24 cellular contexts compared by ENCODE assay signal in the genomic region with DNA sequence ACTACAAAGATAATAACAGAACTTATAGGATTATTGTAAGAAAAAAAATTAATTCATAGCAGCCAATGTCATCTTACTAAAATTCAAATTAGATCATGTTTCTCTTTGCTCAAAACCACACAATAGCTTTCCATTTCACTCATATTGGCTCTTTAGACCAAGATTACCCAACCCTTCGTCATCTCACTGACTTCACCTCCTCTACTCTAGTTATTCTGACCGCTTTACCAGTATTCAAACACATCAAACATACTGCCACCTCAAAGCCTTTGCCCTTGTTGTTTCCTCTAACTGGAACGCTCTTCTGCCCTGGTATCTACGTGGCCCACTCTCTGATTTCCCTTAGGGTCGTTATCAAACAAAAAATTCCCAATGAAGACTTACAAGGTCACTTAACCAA. TPM values are rescaled to one million over a fixed set of nuclear protein-coding genes. Genes with fewer than 3 reads are reported as not detected.
A peak's percentile ranks its signal among the peaks of the same experiment; 100 is the strongest.
DNase-seq lines count a peak whose midpoint lies in the region; ATAC-seq, FAIRE-seq and TF ChIP-seq lines count a peak whose summit lies in the region.
"Had no signal": no experiment of that assay in that cellular context is flagged by ENCODE, and none has a peak within 500 bp of the region (broad histone marks: within the 10 kb centered on the region; RNA-seq: fewer than 3 reads in every experiment).

No MANE protein-coding gene starts in this region.

- intact Hi-C loops in right cardiac atrium (cut with DNase I) = no loop called here

- no peak overlapping the region for H3K9ac ChIP-seq in astrocyte (ENCODE audit: low read length)
- H3K9ac ChIP-seq: BLaER1 had no signal

- no peaks in the 10 kb centered on the region for H3K9me3 Mint-ChIP-seq in activated T-cell treated with anti-CD3 and anti-CD28 coated beads, Interleukin-2, amount 50 U/mL, for 72 hours
- no peaks in the 10 kb centered on the region for H3K9me3 Mint-ChIP-seq in astrocyte (ENCODE audit: unreplicated experiment)
- H3K9me3 Mint-ChIP-seq: activated naive CD4-positive, alpha-beta T cell treated with anti-CD3 and anti-CD28 coated beads for 36 hours; activated T-cell treated with anti-CD3 and anti-CD28 coated beads, Interleukin-2, amount 50 U/mL, for 4 hours; naive B cell had no signal

- no peak for TF ChIP-seq CTCF in astrocyte (IDR thresholded peaks at IDR 0.05; ENCODE audit: insufficient read depth, low read depth, low read length)

- no peak overlapping the region for H3K27ac Mint-ChIP-seq in activated T-cell treated with anti-CD3 and anti-CD28 coated beads, Interleukin-2, amount 50 U/mL, for 72 hours
- H3K27ac Mint-ChIP-seq in astrocyte (ENCODE audit: unreplicated experiment) = no peak overlapping the region
- H3K27ac Mint-ChIP-seq: activated naive CD4-positive, alpha-beta T cell treated with anti-CD3 and anti-CD28 coated beads for 36 hours had no signal

- no peak overlapping the region for H3K4me3 Mint-ChIP-seq in activated T-cell treated with anti-CD3 and anti-CD28 coated beads, Interleukin-2, amount 50 U/mL, for 72 hours
- no peak overlapping the region for H3K4me3 Mint-ChIP-seq in astrocyte (ENCODE audit: unreplicated experiment)
- H3K4me3 Mint-ChIP-seq: activated naive CD4-positive, alpha-beta T cell treated with anti-CD3 and anti-CD28 coated beads for 36 hours; activated T-cell treated with anti-CD3 and anti-CD28 coated beads, Interleukin-2, amount 50 U/mL, for 4 hours; naive B cell had no signal

- no peaks in the 10 kb centered on the region for H3K27me3 ChIP-seq in astrocyte (ENCODE audit: insufficient read depth, low read length)
- no peaks in the 10 kb centered on the region for H3K27me3 ChIP-seq in right cardiac atrium (ENCODE audit: control insufficient read depth, insufficient read depth)
- H3K27me3 ChIP-seq: BLaER1, foreskin keratinocyte, heart right ventricle, suprapubic skin, uterus had no signal

- no peaks in the 10 kb centered on the region for H3K4me1 Mint-ChIP-seq in activated T-cell treated with anti-CD3 and anti-CD28 coated beads, Interleukin-2, amount 50 U/mL, for 72 hours (ENCODE audit: low read depth)
- H3K4me1 Mint-ChIP-seq in astrocyte (ENCODE audit: low read depth, unreplicated experiment) = peaks cover 3% of the 10 kb centered on the region
- H3K4me1 Mint-ChIP-seq: naive B cell had no signal

- H3K36me3 Mint-ChIP-seq in activated T-cell treated with anti-CD3 and anti-CD28 coated beads, Interleukin-2, amount 50 U/mL, for 72 hours (ENCODE audit: insufficient read depth in 2 of 2) = no peaks in the 10 kb centered on the region
- H3K36me3 Mint-ChIP-seq in astrocyte (ENCODE audit: low read depth, unreplicated experiment) = no peaks in the 10 kb centered on the region
- H3K36me3 Mint-ChIP-seq: naive B cell had no signal

- H3K4me3 ChIP-seq in astrocyte (ENCODE audit: insufficient read depth, low read depth, low read length) (no peak overlapping the region), right cardiac atrium (ENCODE audit: low read length) (no peak overlapping the region)
- H3K4me3 ChIP-seq: BLaER1, heart right ventricle, suprapubic skin, uterus had no signal

- H3K36me3 ChIP-seq in astrocyte (ENCODE audit: insufficient read depth, low read length) = no peaks in the 10 kb centered on the region
- H3K36me3 ChIP-seq: BLaER1, heart right ventricle, suprapubic skin, uterus had no signal

- no peaks in the 10 kb centered on the region for H3K79me2 ChIP-seq in astrocyte (ENCODE audit: insufficient read depth, low read length)

- H2AFZ ChIP-seq in astrocyte (ENCODE audit: low read depth, low read length) = no peak overlapping the region

- WGBS in right cardiac atrium = 96% methylated on average over 5 of the region's 5 CpGs

- peak in 1 of 2 donors; percentile 5 for DNase-seq in activated T-cell treated with anti-CD3 and anti-CD28 coated beads, Interleukin-2, amount 50 U/mL, for 72 hours
- DNase-seq in activated T-cell treated with anti-CD3 and anti-CD28 coated beads, Interleukin-2, amount 50 U/mL, for 1 hour = no peak
- peak; percentile 20 for DNase-seq in astrocyte (ENCODE audit: low read depth)
- DNase-seq in fibroblast of peridontal ligament (ENCODE audit: extremely low read depth) = peak; percentile 57
- DNase-seq in renal cortical epithelial cell (ENCODE audit: low read depth) = peak; percentile 26
- DNase-seq in cerebellum (ENCODE audit: low spot score) = no peak
- no peak for DNase-seq in right cardiac atrium
- DNase-seq: activated CD4-positive, CD25-positive, alpha-beta regulatory T cell treated with anti-CD3 and anti-CD28 coated beads, Interleukin-2, amount 50 U/mL, for 72 hours; activated naive CD4-positive, alpha-beta T cell treated with anti-CD3 and anti-CD28 coated beads for 36 hours; activated T-cell treated with anti-CD3 and anti-CD28 coated beads, Interleukin-2, amount 50 U/mL, for 4 hours; foreskin keratinocyte; H7; heart right ventricle; naive B cell; NCI-H1105 treated with DMSO at 0.1 percent for 48 hours; NCI-H510A; retina; SHP77 treated with DMSO at 0.1 percent for 48 hours; uterus had no signal

- no peak for FAIRE-seq in astrocyte (lab: Jason Lieb, UNC)
- FAIRE-seq: endothelial cell of umbilical vein had no signal

- peak; percentile 77 to 95 for ATAC-seq in activated T-cell treated with anti-CD3 and anti-CD28 coated beads, Interleukin-2, amount 50 U/mL, for 72 hours (replicated peaks in 1 of 2)
- ATAC-seq in right cardiac atrium (no peak), HG03159 (IDR thresholded peaks at IDR 0.05; ENCODE audit: unreplicated experiment) (no peak)
- ATAC-seq: activated T-cell treated with anti-CD3 and anti-CD28 coated beads, Interleukin-2, amount 50 U/mL, for 4 hours; foreskin keratinocyte; heart right ventricle had no signal

- H3K9me3 ChIP-seq in astrocyte (ENCODE audit: insufficient read depth, low read depth, low read length) (no peaks in the 10 kb centered on the region), right cardiac atrium (ENCODE audit: control insufficient read depth, low read length) (no peaks in the 10 kb centered on the region)
- H3K9me3 ChIP-seq: BLaER1, heart right ventricle, suprapubic skin, uterus had no signal

- H3K27ac ChIP-seq in astrocyte (ENCODE audit: low read depth, low read length) (no peak overlapping the region), right cardiac atrium (ENCODE audit: low read length) (no peak overlapping the region)
- H3K27ac ChIP-seq: BLaER1, foreskin keratinocyte, heart right ventricle, suprapubic skin, uterus had no signal

- no peaks in the 10 kb centered on the region for H4K20me1 ChIP-seq in astrocyte (ENCODE audit: insufficient read depth, low read length)
- H4K20me1 ChIP-seq: BLaER1 had no signal

- no peaks in the 10 kb centered on the region for H3K27me3 Mint-ChIP-seq in activated T-cell treated with anti-CD3 and anti-CD28 coated beads, Interleukin-2, amount 50 U/mL, for 72 hours (ENCODE audit: low read depth)
- H3K27me3 Mint-ChIP-seq in astrocyte (ENCODE audit: low read depth, unreplicated experiment) = no peaks in the 10 kb centered on the region
- H3K27me3 Mint-ChIP-seq: naive B cell had no signal

- H3K4me1 ChIP-seq in astrocyte (ENCODE audit: insufficient read depth, low read length) (no peaks in the 10 kb centered on the region), right cardiac atrium (ENCODE audit: control insufficient read depth, insufficient read depth, low read length) (no peaks in the 10 kb centered on the region)
- H3K4me1 ChIP-seq: BLaER1, foreskin keratinocyte, heart right ventricle, suprapubic skin, uterus had no signal

- no peak overlapping the region for H3K4me2 ChIP-seq in astrocyte (ENCODE audit: low read length)
- H3K4me2 ChIP-seq: BLaER1 had no signal

RNA-seq across cellular contexts. Expression of a gene that starts 1.7 kb away (rescaled TPM):
- total RNA-seq in activated T-cell treated with anti-CD3 and anti-CD28 coated beads, Interleukin-2, amount 50 U/mL, for 72 hours = not detected
- total RNA-seq in astrocyte (not detected in 2 replicates), renal cortical epithelial cell (0.05 TPM in 1 of 2 replicates, not detected in the other), cerebellum (not detected), right cardiac atrium (not detected)
- polyA plus RNA-seq in right cardiac atrium = not detected
- total RNA-seq: activated naive CD4-positive, alpha-beta T cell treated with anti-CD3 and anti-CD28 coated beads for 36 hours; activated T-cell treated with anti-CD3 and anti-CD28 coated beads, Interleukin-2, amount 50 U/mL, for 4 hours; endothelial cell of umbilical vein; foreskin keratinocyte; H7; heart right ventricle; omental fat pad; uterus had no signal
- polyA plus RNA-seq: endothelial cell of umbilical vein, foreskin keratinocyte, heart right ventricle had no signal

Comparison
In these comparisons a context has a peak if more than half of its experiments do, and no peak if none do; other contexts are left out.
1. ATAC-seq: peak in activated T-cell treated with anti-CD3 and anti-CD28 coated beads, Interleukin-2, amount 50 U/mL, for 72 hours (2 of 2); none in right cardiac atrium (0 of 2) and HG03159 (single experiment).
2. DNase-seq: peak in astrocyte (single experiment), fibroblast of peridontal ligament (single experiment) and renal cortical epithelial cell (single experiment); none in activated T-cell treated with anti-CD3 and anti-CD28 coated beads, Interleukin-2, amount 50 U/mL, for 1 hour (single experiment), cerebellum (single experiment) and right cardiac atrium (0 of 3).